Comparison of ENCODE assay signal across 8 cellular contexts in the genomic region with DNA sequence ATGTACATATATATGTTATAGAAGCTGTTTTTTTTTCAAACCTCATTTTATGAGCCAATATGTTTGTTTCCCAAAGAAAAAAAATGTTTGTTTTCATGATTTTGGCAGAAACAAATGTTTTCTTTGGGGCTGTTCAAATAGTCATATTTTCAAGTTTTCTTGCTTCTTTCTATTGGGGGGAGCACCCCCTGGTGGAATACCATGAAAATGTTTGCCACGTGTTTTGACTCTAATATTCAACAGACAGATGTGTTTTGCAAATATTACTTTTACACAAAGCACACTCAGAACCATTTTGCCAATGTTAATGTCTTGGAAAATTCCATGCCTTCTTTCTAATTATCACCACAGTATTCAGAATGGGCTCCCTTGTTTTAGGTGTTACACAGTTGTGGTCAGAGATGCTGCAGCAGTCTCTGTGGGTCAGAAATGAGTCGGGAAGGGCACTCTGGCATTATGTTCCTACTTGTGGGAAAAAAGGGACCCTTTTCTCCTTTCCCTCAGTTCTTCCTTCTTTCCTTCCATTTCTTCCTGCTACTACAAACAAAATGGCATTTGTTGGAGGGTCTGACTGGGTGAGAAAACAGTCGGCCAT.
A peak's percentile ranks its signal among the peaks of the same experiment; 100 is the strongest.
DNase-seq lines count a peak whose midpoint lies in the region; ATAC-seq, FAIRE-seq and TF ChIP-seq lines count a peak whose summit lies in the region.

No MANE protein-coding gene starts in this region.

- H3K4me3 Mint-ChIP-seq in activated CD8-positive, alpha-beta T cell treated with anti-CD3 and anti-CD28 coated beads for 36 hours: no peak overlapping the region
- no peak overlapping the region for H3K4me3 Mint-ChIP-seq in activated T-cell treated with anti-CD3 and anti-CD28 coated beads, Interleukin-2, amount 50 U/mL, for 4 hours

- POLR2A ChIA-PET in activated CD8-positive, alpha-beta T cell treated with anti-CD3 and anti-CD28 coated beads for 36 hours (lab: Charles Lee): interaction anchor here (0.7 kb wide), 1 partner anchor 18 kb away, joined by 3 read pairs; no protein-coding TSS in a partner anchor

- DNase-seq in NCI-H2107 treated with DMSO at 0.1 percent for 48 hours (lab: John Stamatoyannopoulos, UW; ENCODE audit: unreplicated experiment) (peak; percentile 9), NCI-H2107 (lab: John Stamatoyannopoulos, UW) (no peak), T1000 (lab: John Stamatoyannopoulos, UW) (no peak), GOT3 (lab: John Stamatoyannopoulos, UW) (no peak)
- DNase-seq in activated CD8-positive, alpha-beta T cell treated with anti-CD3 and anti-CD28 coated beads for 36 hours: peak; percentile 14
- DNase-seq in activated T-cell treated with anti-CD3 and anti-CD28 coated beads, Interleukin-2, amount 50 U/mL, for 4 hours: no peak

- CTCF ChIA-PET in activated CD8-positive, alpha-beta T cell treated with anti-CD3 and anti-CD28 coated beads for 36 hours (lab: Charles Lee): no interaction called here

- peak; percentile 56 for ATAC-seq in HG03439 (IDR thresholded peaks at IDR 0.05; ENCODE audit: unreplicated experiment)
- ATAC-seq in activated CD8-positive, alpha-beta T cell treated with anti-CD3 and anti-CD28 coated beads for 36 hours: no peak
- ATAC-seq in activated T-cell treated with anti-CD3 and anti-CD28 coated beads, Interleukin-2, amount 50 U/mL, for 4 hours: no peak

- H3K27me3 Mint-ChIP-seq in activated CD8-positive, alpha-beta T cell treated with anti-CD3 and anti-CD28 coated beads for 36 hours: no peaks in the 10 kb centered on the region
- H3K27me3 Mint-ChIP-seq in activated T-cell treated with anti-CD3 and anti-CD28 coated beads, Interleukin-2, amount 50 U/mL, for 4 hours (ENCODE audit: low read depth): no peaks in the 10 kb centered on the region

- no peaks in the 10 kb centered on the region for H3K9me3 Mint-ChIP-seq in activated CD8-positive, alpha-beta T cell treated with anti-CD3 and anti-CD28 coated beads for 36 hours
- H3K9me3 Mint-ChIP-seq in activated T-cell treated with anti-CD3 and anti-CD28 coated beads, Interleukin-2, amount 50 U/mL, for 4 hours: peaks cover 5% of the 10 kb centered on the region

- intact Hi-C loops in activated CD8-positive, alpha-beta T cell treated with anti-CD3 and anti-CD28 coated beads for 36 hours (cut with micrococcal nuclease): no loop called here

- FAIRE-seq in islet of Langerhans (lab: Jason Lieb, UNC): peak; percentile 97

- H3K36me3 Mint-ChIP-seq in activated CD8-positive, alpha-beta T cell treated with anti-CD3 and anti-CD28 coated beads for 36 hours (ENCODE audit: low read depth): no peaks in the 10 kb centered on the region
- H3K36me3 Mint-ChIP-seq in activated T-cell treated with anti-CD3 and anti-CD28 coated beads, Interleukin-2, amount 50 U/mL, for 4 hours (ENCODE audit: insufficient read depth): no peaks in the 10 kb centered on the region

- H3K27ac Mint-ChIP-seq in activated CD8-positive, alpha-beta T cell treated with anti-CD3 and anti-CD28 coated beads for 36 hours: no peak overlapping the region

- H3K4me1 Mint-ChIP-seq in activated CD8-positive, alpha-beta T cell treated with anti-CD3 and anti-CD28 coated beads for 36 hours (ENCODE audit: low read depth): no peaks in the 10 kb centered on the region
- H3K4me1 Mint-ChIP-seq in activated T-cell treated with anti-CD3 and anti-CD28 coated beads, Interleukin-2, amount 50 U/mL, for 4 hours (ENCODE audit: low read depth): no peaks in the 10 kb centered on the region

- TF ChIP-seq CTCF in activated CD8-positive, alpha-beta T cell treated with anti-CD3 and anti-CD28 coated beads for 36 hours (IDR thresholded peaks at IDR 0.05): no peak

Comparison
In these comparisons a context has a peak if more than half of its experiments do, and no peak if none do; other contexts are left out.
1. DNase-seq: peak in NCI-H2107 treated with DMSO at 0.1 percent for 48 hours (single experiment) and activated CD8-positive, alpha-beta T cell treated with anti-CD3 and anti-CD28 coated beads for 36 hours (single experiment); none in NCI-H2107 (single experiment), activated T-cell treated with anti-CD3 and anti-CD28 coated beads, Interleukin-2, amount 50 U/mL, for 4 hours (single experiment), T1000 (single experiment) and GOT3 (single experiment).